Comparison of ENCODE assay signal across 8 cellular contexts in genomic region chr2:218285604-218286003, GRCh38. TPM values are rescaled to one million over a fixed set of nuclear protein-coding genes. Genes with fewer than 3 reads are reported as not detected.
DNase-seq lines count a peak whose midpoint lies in the region; ATAC-seq and TF ChIP-seq lines count a peak whose summit lies in the region.

No MANE protein-coding gene starts in this region.

- WGBS in mesodermal cell (ENCODE audit: insufficient coverage in 2 of 2), 2 experiments = 92 to 96% methylated on average over 4 to 6 of the region's 6 CpGs

- peaks cover 79% of the 10 kb centered on the region for H3K79me2 ChIP-seq in ACC112 (ENCODE audit: control insufficient read depth, insufficient read depth, low read length, unreplicated experiment)

- peak; percentile 92 for DNase-seq in MG63
- DNase-seq in caudate nucleus (lab: John Stamatoyannopoulos, UW) = peak in 42 of 61 donors; percentile 8 to 76 (median 34)
- no peak for DNase-seq in vagina (ENCODE audit: extremely low spot score in 2 of 2)
- DNase-seq in NCI-H2081 treated with DMSO at 0.1 percent for 48 hours (lab: John Stamatoyannopoulos, UW) = no peak
- DNase-seq in SHP77 treated with DMSO at 0.1 percent for 48 hours (lab: John Stamatoyannopoulos, UW) = no peak

- H3K36me3 ChIP-seq in ACC112 (ENCODE audit: insufficient read depth, low read length) = no peaks in the 10 kb centered on the region
- H3K36me3 ChIP-seq in MG63 = peaks cover 33% of the 10 kb centered on the region
- H3K36me3 ChIP-seq in mesodermal cell (ENCODE audit: control insufficient read depth, insufficient read depth, low read length) = peaks cover 15% of the 10 kb centered on the region
- peaks cover 0 to 13% of the 10 kb centered on the region in 2 donors for H3K36me3 ChIP-seq in vagina

- H2AFZ ChIP-seq in ACC112 (ENCODE audit: low read length, unreplicated experiment) = no peak overlapping the region

- H3K27ac ChIP-seq in ACC112 (ENCODE audit: low read depth, low read length) = peak overlapping the region; percentile 100
- peak overlapping the region; percentile 96 for H3K27ac ChIP-seq in caudate nucleus (ENCODE audit: low read depth, low read length)
- peak overlapping the region; percentile 96 for H3K27ac ChIP-seq in mesodermal cell (ENCODE audit: low read depth, low read length, severe bottlenecking)
- H3K27ac ChIP-seq in vagina = peak overlapping the region; percentile 100

- ATAC-seq in HG03280 (IDR thresholded peaks at IDR 0.05; ENCODE audit: unreplicated experiment) = no peak

- H3K4me3 ChIP-seq in ACC112 (ENCODE audit: low read depth, low read length) = peak overlapping the region; percentile 76
- peak overlapping the region; percentile 52 for H3K4me3 ChIP-seq in MG63
- no peak overlapping the region for H3K4me3 ChIP-seq in mesodermal cell (ENCODE audit: extremely low read depth, insufficient read depth, low read length, poor library complexity, severe bottlenecking)
- H3K4me3 ChIP-seq in vagina = peak overlapping the region; percentile 54

- H3K27me3 ChIP-seq in ACC112 (ENCODE audit: insufficient read depth, low read length) (no peaks in the 10 kb centered on the region), MG63 (no peaks in the 10 kb centered on the region), vagina (no peaks in the 10 kb centered on the region)

- intact Hi-C loops in vagina (cut with DNase I) = no loop called here

- TF ChIP-seq POLR2A in vagina (IDR thresholded peaks at IDR 0.05) = no peak

- TF ChIP-seq CTCF in vagina (IDR thresholded peaks at IDR 0.05) = no peak

- H3K4me1 ChIP-seq in ACC112 (ENCODE audit: control insufficient read depth, insufficient read depth, low read length, unreplicated experiment) (peaks cover 69% of the 10 kb centered on the region), mesodermal cell (ENCODE audit: control insufficient read depth, insufficient read depth, low read length, poor library complexity, severe bottlenecking) (peaks cover 44% of the 10 kb centered on the region), vagina (peaks cover 93% of the 10 kb centered on the region)

- H3K9me3 ChIP-seq in MG63 (no peaks in the 10 kb centered on the region), mesodermal cell (ENCODE audit: control insufficient read depth, low read length) (no peaks in the 10 kb centered on the region), vagina (no peaks in the 10 kb centered on the region)

RNA-seq across cellular contexts. Expression of gene TMBIM1, which starts 6.7 kb away (rescaled TPM):
- total RNA-seq in MG63 (2014; rRNA removed; shearing (Covaris generic); ENCODE audit: low replicate concordance) = 81.0 and 125 TPM in 2 replicates
- polyA plus RNA-seq in mesodermal cell (2013, experiment 1 of 2) = 74.4 TPM
- 72.5 TPM for polyA plus RNA-seq in mesodermal cell (2013, experiment 2 of 2)
- total RNA-seq in vagina = 232 TPM

RNA-seq across cellular contexts. Expression of gene PNKD, which starts 15.3 kb away (rescaled TPM):
- total RNA-seq in MG63 (2014; rRNA removed; shearing (Covaris generic); ENCODE audit: low replicate concordance) = 21.5 and 40.8 TPM in 2 replicates
- polyA plus RNA-seq in mesodermal cell (2013, experiment 1 of 2) = 51.7 TPM
- polyA plus RNA-seq in mesodermal cell (2013, experiment 2 of 2) = 50.0 TPM
- total RNA-seq in vagina = 28.7 TPM

RNA-seq across cellular contexts. Expression of gene AAMP, which starts 15.7 kb away (rescaled TPM):
- 112 TPM in 2 replicates for total RNA-seq in MG63 (2014; rRNA removed; shearing (Covaris generic); ENCODE audit: low replicate concordance)
- polyA plus RNA-seq in mesodermal cell (2013, experiment 1 of 2) = 69.8 TPM
- 59.2 TPM for polyA plus RNA-seq in mesodermal cell (2013, experiment 2 of 2)
- 106 TPM for total RNA-seq in vagina

RNA-seq across cellular contexts. Expression of gene GPBAR1, which starts 24.8 kb away (rescaled TPM):
- total RNA-seq in MG63 (2014; rRNA removed; shearing (Covaris generic); ENCODE audit: low replicate concordance) = not detected in 2 replicates
- 4.7 TPM for polyA plus RNA-seq in mesodermal cell (2013, experiment 1 of 2)
- 6.3 TPM for polyA plus RNA-seq in mesodermal cell (2013, experiment 2 of 2)
- 8.1 TPM for total RNA-seq in vagina

Comparison
In these comparisons a context has a peak if more than half of its experiments do, and no peak if none do; other contexts are left out.
1. DNase-seq: peak in MG63 (single experiment) and caudate nucleus (42 of 61); none in vagina (0 of 2), NCI-H2081 treated with DMSO at 0.1 percent for 48 hours (single experiment) and SHP77 treated with DMSO at 0.1 percent for 48 hours (single experiment).
2. Peak in every context shown above with its lines, with median percentiles within 50 percentile points of each other: H3K27ac ChIP-seq.